10 cellular contexts compared by ENCODE assay signal in genomic region chr3:180855364-180855763, GRCh38. TPM values are rescaled to one million over a fixed set of nuclear protein-coding genes. Genes with fewer than 3 reads are reported as not detected.
DNase-seq lines count a peak whose midpoint lies in the region; ATAC-seq and TF ChIP-seq lines count a peak whose summit lies in the region.
"Had no signal": no experiment of that assay in that cellular context is flagged by ENCODE, and none has a peak within 500 bp of the region (broad histone marks: within the 10 kb centered on the region; RNA-seq: fewer than 3 reads in every experiment).

No MANE protein-coding gene starts in this region.

- H3K27me3 ChIP-seq in HUES64 (ENCODE audit: insufficient read depth, low read length) (no peaks in the 10 kb centered on the region), ascending aorta (no peaks in the 10 kb centered on the region)
- H3K27me3 ChIP-seq: BLaER1 treated with 17β-estradiol and CSF1 and Interleukin-3, amounts not matched to agents 10 nM and 100 nM had no signal

- DNase-seq in NCI-H510A treated with DMSO at 0.1 percent for 48 hours (lab: John Stamatoyannopoulos, UW) (peak; percentile 6), NCI-H510A (lab: John Stamatoyannopoulos, UW) (no peak), SW480 (ENCODE audit: low spot score) (peak; percentile 41), retinal pigment epithelial cell (ENCODE audit: low read depth) (no peak), ascending aorta (ENCODE audit: low spot score in 2 of 2) (no peak)
- no peak for DNase-seq in stimulated activated CD4-positive, alpha-beta T cell treated with anti-CD3 and anti-CD28 coated beads, Interleukin-12 subunit alpha, Interleukin-12 subunit beta, amount 100 ng/mL, for 4 hours

- no peaks in the 10 kb centered on the region for H3K36me3 ChIP-seq in HUES64 (ENCODE audit: insufficient read depth, low read length)
- H3K36me3 ChIP-seq in ascending aorta: no peaks in the 10 kb centered on the region
- H3K36me3 ChIP-seq: BLaER1 treated with 17β-estradiol and CSF1 and Interleukin-3, amounts not matched to agents 10 nM and 100 nM; thoracic aorta had no signal

- H3K4me3 ChIP-seq in HUES64 (ENCODE audit: low read length) (no peak overlapping the region), retinal pigment epithelial cell (ENCODE audit: low read length) (no peak overlapping the region), ascending aorta (no peak overlapping the region)
- H3K4me3 ChIP-seq: BLaER1 treated with 17β-estradiol and CSF1 and Interleukin-3, amounts not matched to agents 10 nM and 100 nM; thoracic aorta had no signal

- TF ChIP-seq CTCF in retinal pigment epithelial cell (conservative IDR thresholded peaks at IDR 0.05; ENCODE audit: low read depth, low read length): peak; percentile 35
- TF ChIP-seq CTCF in ascending aorta (IDR thresholded peaks at IDR 0.05): no peak

- no peak overlapping the region for H3K9ac ChIP-seq in HUES64 (ENCODE audit: low read depth, low read length)
- H3K9ac ChIP-seq: BLaER1 treated with 17β-estradiol and CSF1 and Interleukin-3, amounts not matched to agents 10 nM and 100 nM had no signal

- no peak for ATAC-seq in activated CD4-positive, CD25-positive, alpha-beta regulatory T cell treated with anti-CD3 and anti-CD28 coated beads, Interleukin-2, amount 50 U/mL, for 24 hours

- WGBS in HUES64: 25% methylated on average over 2 of the region's 2 CpGs

- H3K4me1 ChIP-seq in HUES64 (ENCODE audit: insufficient read depth, low read length) (peaks cover 8% of the 10 kb centered on the region; the same call in 1 of the 2 replicates), ascending aorta (no peaks in the 10 kb centered on the region)
- H3K4me1 ChIP-seq: BLaER1 treated with 17β-estradiol and CSF1 and Interleukin-3, amounts not matched to agents 10 nM and 100 nM had no signal

- intact Hi-C loops in ascending aorta (cut with DNase I): no loop called here

- H3K27ac ChIP-seq in HUES64 (ENCODE audit: low read depth, low read length) (peak overlapping the region; percentile 30; the same call in 1 of the 2 replicates), ascending aorta (no peak overlapping the region)
- H3K27ac ChIP-seq: BLaER1 treated with 17β-estradiol and CSF1 and Interleukin-3, amounts not matched to agents 10 nM and 100 nM; thoracic aorta had no signal

- H3K9me3 ChIP-seq in HUES64 (ENCODE audit: insufficient read depth, low read depth, low read length) (no peaks in the 10 kb centered on the region), ascending aorta (peaks cover 0 to 6% of the 10 kb centered on the region in 2 donors)
- H3K9me3 ChIP-seq: thoracic aorta had no signal

RNA-seq across cellular contexts. Expression of gene FXR1, which starts 57.1 kb away (rescaled TPM):
- 158 TPM for polyA plus RNA-seq in HUES64 (2013, experiment 1 of 2)
- 205 TPM for polyA plus RNA-seq in HUES64 (2013, experiment 2 of 2)
- total RNA-seq in ascending aorta: 9.6 TPM

Comparison
In these comparisons a context has a peak if more than half of its experiments do, and no peak if none do; other contexts are left out.
1. DNase-seq: peak in NCI-H510A treated with DMSO at 0.1 percent for 48 hours (single experiment) and SW480 (single experiment); none in NCI-H510A (single experiment), retinal pigment epithelial cell (single experiment), stimulated activated CD4-positive, alpha-beta T cell treated with anti-CD3 and anti-CD28 coated beads, Interleukin-12 subunit alpha, Interleukin-12 subunit beta, amount 100 ng/mL, for 4 hours (single experiment) and ascending aorta (0 of 2).